ENCODE assay signal across 14 cellular contexts in the genomic region with DNA sequence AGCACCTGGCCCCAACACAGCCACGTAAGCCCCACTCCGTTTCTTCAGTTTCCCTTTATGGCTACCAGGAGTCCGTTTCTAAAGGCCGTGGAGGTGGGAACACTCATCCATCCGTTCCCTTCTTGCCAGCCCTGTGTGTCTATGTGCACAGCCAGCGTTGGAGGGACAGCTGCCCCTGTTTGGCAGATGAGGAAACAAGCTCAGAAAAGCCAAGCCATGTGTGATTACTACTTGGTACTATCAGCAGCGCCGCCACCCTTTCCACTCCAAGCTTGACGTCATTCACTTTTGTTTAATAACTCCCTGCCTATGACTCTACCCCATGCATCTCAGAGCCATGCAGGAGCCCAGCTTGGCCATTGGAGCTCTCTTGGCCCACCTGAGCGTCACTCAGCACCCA. TPM values are rescaled to one million over a fixed set of nuclear protein-coding genes. Genes with fewer than 3 reads are reported as not detected.
DNase-seq lines count a peak whose midpoint lies in the region; ATAC-seq and TF ChIP-seq lines count a peak whose summit lies in the region.
"Had no signal": no experiment of that assay in that cellular context is flagged by ENCODE, and none has a peak within 500 bp of the region (broad histone marks: within the 10 kb centered on the region; RNA-seq: fewer than 3 reads in every experiment).

No MANE protein-coding gene starts in this region.

- no peak for ATAC-seq in CD4-positive, CD25-positive, alpha-beta regulatory T cell (ENCODE audit: low read depth in 2 of 2)
- ATAC-seq in HG03571 (IDR thresholded peaks at IDR 0.05; ENCODE audit: unreplicated experiment) (no peak), HG03342 (IDR thresholded peaks at IDR 0.05; ENCODE audit: unreplicated experiment) (no peak)
- ATAC-seq: stimulated activated naive B cell treated with anti-CD40 and anti-IgM and Interleukin-4, amounts not matched to agents 10 μg/mL and 1 μg/mL and 100 μg/mL, for 72 hours had no signal

- H3K9ac ChIP-seq in KMS-11: no peak overlapping the region

- peak overlapping the region in 2 of 3 donors; percentile 39 to 88 for H3K27ac Mint-ChIP-seq in CD4-positive, CD25-positive, alpha-beta regulatory T cell
- peak overlapping the region; percentile 94 for H3K27ac Mint-ChIP-seq in activated naive CD8-positive, alpha-beta T cell
- no peak overlapping the region for H3K27ac Mint-ChIP-seq in nephron
- H3K27ac Mint-ChIP-seq: memory B cell had no signal

- H3K27me3 Mint-ChIP-seq in CD4-positive, CD25-positive, alpha-beta regulatory T cell: no peaks in the 10 kb centered on the region
- no peaks in the 10 kb centered on the region for H3K27me3 Mint-ChIP-seq in activated naive CD8-positive, alpha-beta T cell
- H3K27me3 Mint-ChIP-seq in nephron (ENCODE audit: low read depth): peaks cover 42% of the 10 kb centered on the region
- H3K27me3 Mint-ChIP-seq: memory B cell; stimulated activated naive B cell treated with anti-CD40 and anti-IgM and Interleukin-4, amounts not matched to agents 10 μg/mL and 1 μg/mL and 100 μg/mL, for 72 hours had no signal

- H3K9me3 Mint-ChIP-seq in CD4-positive, CD25-positive, alpha-beta regulatory T cell: no peaks in the 10 kb centered on the region
- no peaks in the 10 kb centered on the region for H3K9me3 Mint-ChIP-seq in activated naive CD8-positive, alpha-beta T cell (ENCODE audit: low read depth)
- H3K9me3 Mint-ChIP-seq in nephron: no peaks in the 10 kb centered on the region
- H3K9me3 Mint-ChIP-seq: memory B cell; stimulated activated naive B cell treated with anti-CD40 and anti-IgM and Interleukin-4, amounts not matched to agents 10 μg/mL and 1 μg/mL and 100 μg/mL, for 72 hours had no signal

- H3K4me1 Mint-ChIP-seq in CD4-positive, CD25-positive, alpha-beta regulatory T cell: peaks cover 10 to 34% (median 18%) of the 10 kb centered on the region in 4 donors
- peaks cover 17% of the 10 kb centered on the region for H3K4me1 Mint-ChIP-seq in activated naive CD8-positive, alpha-beta T cell (ENCODE audit: low read depth)
- H3K4me1 Mint-ChIP-seq in nephron: peaks cover 40% of the 10 kb centered on the region

- no peaks in the 10 kb centered on the region for H3K27me3 ChIP-seq in CD4-positive, CD25-positive, alpha-beta regulatory T cell (ENCODE audit: control insufficient read depth, insufficient read depth, low read length)
- H3K27me3 ChIP-seq in KMS-11 (ENCODE audit: insufficient read depth, low read depth): no peaks in the 10 kb centered on the region
- H3K27me3 ChIP-seq: uterus had no signal

- DNase-seq in CD4-positive, CD25-positive, alpha-beta regulatory T cell: no peak
- DNase-seq in hypothalamus (lab: John Stamatoyannopoulos, UW): no peak
- DNase-seq: central memory CD4-positive, alpha-beta T cell; H7; stimulated activated naive B cell treated with anti-CD40 and anti-IgM and Interleukin-4, amounts not matched to agents 10 μg/mL and 1 μg/mL and 100 μg/mL, for 72 hours; T-helper 9 cell; uterus had no signal

- peak overlapping the region; percentile 86; the same call in 1 of the 2 replicates for H3K4me2 ChIP-seq in KMS-11

- peak overlapping the region in 3 of 4 donors; percentile 26 to 90 (median 83) for H3K4me3 Mint-ChIP-seq in CD4-positive, CD25-positive, alpha-beta regulatory T cell
- H3K4me3 Mint-ChIP-seq in activated naive CD8-positive, alpha-beta T cell: peak overlapping the region; percentile 93
- peak overlapping the region; percentile 31 to 93 (median 49) for H3K4me3 Mint-ChIP-seq in nephron
- H3K4me3 Mint-ChIP-seq: memory B cell had no signal

- H3K36me3 Mint-ChIP-seq in CD4-positive, CD25-positive, alpha-beta regulatory T cell: peaks cover 8% of the 10 kb centered on the region
- H3K36me3 Mint-ChIP-seq in activated naive CD8-positive, alpha-beta T cell: peaks cover 5% of the 10 kb centered on the region
- H3K36me3 Mint-ChIP-seq in nephron (ENCODE audit: low read depth): no peaks in the 10 kb centered on the region
- H3K36me3 Mint-ChIP-seq: memory B cell had no signal

- no peak overlapping the region for H3K27ac ChIP-seq in CD4-positive, CD25-positive, alpha-beta regulatory T cell (ENCODE audit: insufficient read depth, low read length, poor library complexity, severe bottlenecking)
- peak overlapping the region; percentile 99; the same call in 1 of the 2 replicates for H3K27ac ChIP-seq in KMS-11
- H3K27ac ChIP-seq: C4-2B, uterus had no signal

- H3K79me2 ChIP-seq in KMS-11 (ENCODE audit: insufficient read depth, low read depth): peaks cover 77% of the 10 kb centered on the region

- no peak overlapping the region for H3K4me3 ChIP-seq in CD4-positive, CD25-positive, alpha-beta regulatory T cell (ENCODE audit: low read depth, low read length)
- no peak overlapping the region for H3K4me3 ChIP-seq in KMS-11 (IDR thresholded peaks at IDR 0.05; ENCODE audit: insufficient read depth, low read depth, low read length)
- H3K4me3 ChIP-seq: uterus had no signal

- TF ChIP-seq CTCF in KMS-11 (conservative IDR thresholded peaks at IDR 0.05; ENCODE audit: low read depth, low read length) (no peak), nephron (IDR thresholded peaks at IDR 0.05; ENCODE audit: unreplicated experiment in 3 of 3) (no peak)

- peaks cover 9% of the 10 kb centered on the region for H3K36me3 ChIP-seq in CD4-positive, CD25-positive, alpha-beta regulatory T cell (ENCODE audit: control insufficient read depth, insufficient read depth, low read length)
- H3K36me3 ChIP-seq in KMS-11 (ENCODE audit: insufficient read depth): peaks cover 20% of the 10 kb centered on the region; the same call in 1 of the 2 replicates
- H3K36me3 ChIP-seq: uterus had no signal

- H3K9me3 ChIP-seq in CD4-positive, CD25-positive, alpha-beta regulatory T cell (ENCODE audit: control insufficient read depth in 2 of 2, low read length in 2 of 2): no peaks in the 10 kb centered on the region
- H3K9me3 ChIP-seq: uterus had no signal

- H3K4me1 ChIP-seq in CD4-positive, CD25-positive, alpha-beta regulatory T cell (ENCODE audit: control insufficient read depth, insufficient read depth, low read length, poor library complexity, severe bottlenecking): peaks cover 26% of the 10 kb centered on the region
- H3K4me1 ChIP-seq in KMS-11 (ENCODE audit: low read depth, poor library complexity, severe bottlenecking): peaks cover 22% of the 10 kb centered on the region

- no peaks in the 10 kb centered on the region for H4K20me1 ChIP-seq in KMS-11 (ENCODE audit: insufficient read depth)

- H2AFZ ChIP-seq in KMS-11 (ENCODE audit: low read depth): no peak overlapping the region

RNA-seq across cellular contexts. Expression of a gene that starts 3.5 kb away (rescaled TPM):
- 23.7 TPM for total RNA-seq in CD4-positive, CD25-positive, alpha-beta regulatory T cell
- 1 to 10 TPM; 1.0 to 3.3 (median 1.9) TPM for polyA plus RNA-seq in CD4-positive, CD25-positive, alpha-beta regulatory T cell

Comparison
In these comparisons a context has a peak if more than half of its experiments do, and no peak if none do; other contexts are left out.
1. H3K27ac Mint-ChIP-seq: peak in CD4-positive, CD25-positive, alpha-beta regulatory T cell (2 of 3) and activated naive CD8-positive, alpha-beta T cell (single experiment); none in nephron (0 of 3).
2. Peak in every context shown above with its lines, with median percentiles within 50 percentile points of each other: H3K4me3 Mint-ChIP-seq.